14 cellular contexts compared by ENCODE assay signal in the genomic region with DNA sequence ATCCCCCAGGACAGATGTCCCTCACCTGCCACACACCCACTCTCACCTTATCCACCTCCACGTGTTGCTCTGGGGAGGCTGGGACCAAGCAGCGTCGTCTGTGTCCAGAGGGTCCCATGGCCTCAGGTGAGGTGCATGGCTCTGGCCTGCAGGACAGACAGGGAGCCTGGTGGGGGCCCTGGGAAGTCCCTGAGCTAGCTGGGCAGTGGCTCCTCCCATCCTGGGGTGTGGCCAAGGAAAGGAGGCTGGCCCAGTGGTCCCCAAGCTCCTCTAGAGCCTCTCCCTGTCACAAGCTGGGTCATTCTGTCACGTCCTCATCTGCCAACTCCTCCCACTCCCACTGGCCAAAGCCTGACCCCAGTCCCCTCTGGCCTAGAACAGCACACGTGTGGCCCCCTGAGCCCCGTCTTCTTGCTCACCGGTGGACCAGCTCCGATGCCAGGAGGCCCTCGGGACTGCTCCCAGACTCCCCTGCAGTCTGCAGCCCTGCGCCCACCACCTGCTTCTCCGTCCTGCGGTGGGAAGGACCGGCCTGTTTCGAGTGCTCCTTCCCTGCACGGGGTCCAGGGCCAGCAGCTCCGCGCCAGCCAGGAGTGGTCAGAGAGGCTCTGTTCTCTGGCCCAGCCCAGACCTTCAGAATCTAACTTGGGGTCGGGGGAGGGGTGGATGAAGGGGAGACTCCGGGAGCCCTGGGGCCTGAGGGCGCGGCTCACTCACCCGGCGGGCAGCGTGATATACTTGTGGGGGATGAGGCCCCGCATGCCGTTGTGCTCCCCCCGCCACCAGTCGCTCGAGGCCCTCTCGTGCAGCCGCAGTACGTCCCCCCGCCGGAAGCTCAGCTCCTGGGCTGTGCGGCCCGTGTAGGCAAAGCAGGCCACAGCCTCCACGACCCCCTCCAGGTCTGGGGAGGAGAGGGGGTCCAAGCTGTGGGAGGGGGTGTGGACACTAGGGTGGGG. TPM values are rescaled to one million over a fixed set of nuclear protein-coding genes. Genes with fewer than 3 reads are reported as not detected.
DNase-seq lines count a peak whose midpoint lies in the region; ATAC-seq, FAIRE-seq and TF ChIP-seq lines count a peak whose summit lies in the region.
"Had no signal": no experiment of that assay in that cellular context is flagged by ENCODE, and none has a peak within 500 bp of the region (broad histone marks: within the 10 kb centered on the region; RNA-seq: fewer than 3 reads in every experiment).

No MANE protein-coding gene starts in this region.

- peak; percentile 66 for DNase-seq in GM20000 (ENCODE audit: low spot score)
- peak; percentile 47 for DNase-seq in WTC11 (ENCODE audit: low spot score)
- DNase-seq in activated CD4-positive, CD25-positive, alpha-beta regulatory T cell (lab: John Stamatoyannopoulos, UW), result no peak
- DNase-seq in H54 (ENCODE audit: insufficient read length, low spot score), result no peak
- DNase-seq: activated CD4-positive, alpha-beta T cell treated with anti-CD3 and anti-CD28 coated beads for 4 hours; activated naive CD8-positive, alpha-beta T cell treated with anti-CD3 and anti-CD28 coated beads, Interleukin-2, amount 10 ng/mL, durations not matched to agents 7 days and 5 days; CD4-positive, alpha-beta memory T cell; naive B cell; NCI-H1436 treated with DMSO at 0.1 percent for 48 hours; stomach had no signal

- H3K4me1 ChIP-seq in BLaER1, result peaks cover 36% of the 10 kb centered on the region
- H3K4me1 ChIP-seq: HAP-1 had no signal

- no peaks in the 10 kb centered on the region; the same call in 1 of the 2 replicates for H3K4me1 Mint-ChIP-seq in WTC11

- H3K9me3 Mint-ChIP-seq in WTC11, result no peaks in the 10 kb centered on the region
- H3K9me3 Mint-ChIP-seq: activated naive CD8-positive, alpha-beta T cell treated with anti-CD3 and anti-CD28 coated beads, Interleukin-2, amount 10 ng/mL, durations not matched to agents 7 days and 5 days; naive B cell had no signal

- H3K4me3 ChIP-seq in BLaER1, result no peak overlapping the region
- H3K4me3 ChIP-seq: HAP-1, stomach had no signal

- H3K27ac Mint-ChIP-seq in WTC11, result no peak overlapping the region
- H3K27ac Mint-ChIP-seq: activated naive CD8-positive, alpha-beta T cell treated with anti-CD3 and anti-CD28 coated beads, Interleukin-2, amount 10 ng/mL, durations not matched to agents 7 days and 5 days had no signal

- no peak overlapping the region for H3K9ac ChIP-seq in BLaER1

- no peak for FAIRE-seq in H54 (lab: Jason Lieb, UNC)

- peak overlapping the region; percentile 9; the same call in 1 of the 2 replicates for H3K4me2 ChIP-seq in BLaER1

- H4K20me1 ChIP-seq in BLaER1, result peaks cover 61% of the 10 kb centered on the region

- no peak overlapping the region for H3K4me3 Mint-ChIP-seq in WTC11
- H3K4me3 Mint-ChIP-seq: activated naive CD8-positive, alpha-beta T cell treated with anti-CD3 and anti-CD28 coated beads, Interleukin-2, amount 10 ng/mL, durations not matched to agents 7 days and 5 days; CD4-positive, alpha-beta memory T cell; naive B cell had no signal

- H3K36me3 ChIP-seq in BLaER1, result peaks cover 46% of the 10 kb centered on the region
- H3K36me3 ChIP-seq: HAP-1 had no signal

- H3K27me3 Mint-ChIP-seq in WTC11 (ENCODE audit: low read depth), result no peaks in the 10 kb centered on the region; the same call in 1 of the 2 replicates
- H3K27me3 Mint-ChIP-seq: activated naive CD8-positive, alpha-beta T cell treated with anti-CD3 and anti-CD28 coated beads, Interleukin-2, amount 10 ng/mL, durations not matched to agents 7 days and 5 days; CD4-positive, alpha-beta memory T cell; naive B cell had no signal

- TF ChIP-seq POLR2A in H54 (IDR thresholded peaks at IDR 0.05; ENCODE audit: low read depth, low read length), result no peak

- no peak for TF ChIP-seq CTCF in GM20000 (IDR thresholded peaks at IDR 0.05; ENCODE audit: extremely low read depth, missing control alignments)
- TF ChIP-seq CTCF in WTC11 (IDR thresholded peaks at IDR 0.05), result no peak

- ATAC-seq in WTC11 (peak; percentile 76), HG02885 (IDR thresholded peaks at IDR 0.05; ENCODE audit: poor library complexity, unreplicated experiment) (no peak)

- POLR2A ChIA-PET in WTC11 (lab: Charles Lee), result interaction anchor here (0.6 to 0.9 kb wide), 2 partner anchors 23 to 81 kb away, joined by 3 read pairs; partner anchors contain the start of gene L1CAM

- CTCF ChIA-PET in WTC11 (lab: Charles Lee), result interaction anchor here (0.7 to 2.1 kb wide), 5 partner anchors 9 to 38 kb away, joined by 3 to 13 read pairs (median 6); no protein-coding TSS in a partner anchor

- H3K27ac ChIP-seq in BLaER1, result no peak overlapping the region
- H3K27ac ChIP-seq: stomach had no signal

- peaks cover 66% of the 10 kb centered on the region for H3K27me3 ChIP-seq in BLaER1

- no peaks in the 10 kb centered on the region; the same call in 1 of the 2 replicates for H3K9me3 ChIP-seq in BLaER1
- H3K9me3 ChIP-seq: HAP-1, stomach had no signal

- no peaks in the 10 kb centered on the region for H3K36me3 Mint-ChIP-seq in WTC11
- H3K36me3 Mint-ChIP-seq: naive B cell had no signal

TF ChIP-seq in WTC11, 78 proteins besides CTCF, POLR2A, EP300 and RAD21:
- no peak for TF ChIP-seq ETV6 (CRISPR knock-in tag; IDR thresholded peaks at IDR 0.05)
- TF ChIP-seq CREM (CRISPR knock-in tag; IDR thresholded peaks at IDR 0.05), result no peak
- no peak for TF ChIP-seq ZNF263 (CRISPR knock-in tag; IDR thresholded peaks at IDR 0.05; ENCODE audit: low read depth)
- TF ChIP-seq ZNF121 (CRISPR knock-in tag; IDR thresholded peaks at IDR 0.05), result no peak
- TF ChIP-seq ESRRA (CRISPR knock-in tag; IDR thresholded peaks at IDR 0.05; ENCODE audit: borderline replicate concordance), result no peak
- TF ChIP-seq GRHL2 (CRISPR knock-in tag; IDR thresholded peaks at IDR 0.05; ENCODE audit: insufficient replicate concordance, severe bottlenecking), result no peak
- no peak for TF ChIP-seq TEAD1 (CRISPR knock-in tag; IDR thresholded peaks at IDR 0.05)

RNA-seq across cellular contexts. Expression of gene AVPR2, which starts 4.8 kb away (rescaled TPM):
- total RNA-seq in WTC11 (2021), result 0.11 TPM in 1 of 3 replicates, not detected in the others
- total RNA-seq: activated naive CD8-positive, alpha-beta T cell treated with anti-CD3 and anti-CD28 coated beads, Interleukin-2, amount 10 ng/mL, durations not matched to agents 7 days and 5 days; CD4-positive, alpha-beta memory T cell; RPMI7951 had no signal

RNA-seq across cellular contexts. Expression of gene ARHGAP4, which starts 16.8 kb away (rescaled TPM):
- total RNA-seq in WTC11 (2021), result 52.1 to 66.9 TPM (median 65.3 TPM) in 3 replicates

RNA-seq across cellular contexts. Expression of gene L1CAM, which starts 23.3 kb away (rescaled TPM):
- total RNA-seq in WTC11 (2021), result 40.2 to 55.2 TPM (median 49.4 TPM) in 3 replicates

RNA-seq across cellular contexts. Expression of gene NAA10, which starts 25.5 kb away (rescaled TPM):
- 97.1 to 107 TPM (median 101 TPM) in 3 replicates for total RNA-seq in WTC11 (2021)

RNA-seq across cellular contexts. Expression of gene RENBP, which starts 35.1 kb away (rescaled TPM):
- total RNA-seq in WTC11 (2021), result 14.0 to 18.6 TPM (median 16.2 TPM) in 3 replicates

Comparison
In these comparisons a context has a peak if more than half of its experiments do, and no peak if none do; other contexts are left out.
1. DNase-seq: peak in GM20000 (single experiment) and WTC11 (single experiment); none in activated CD4-positive, CD25-positive, alpha-beta regulatory T cell (0 of 4) and H54 (single experiment).